In genomic region chr3:87082806-87083440, GRCh38 we compare ENCODE assay signal across 8 cellular contexts.
A peak's percentile ranks its signal among the peaks of the same experiment; 100 is the strongest.
DNase-seq lines count a peak whose midpoint lies in the region; ATAC-seq and TF ChIP-seq lines count a peak whose summit lies in the region.

No MANE protein-coding gene starts in this region.

- TF ChIP-seq CTCF in AG09319 (IDR thresholded peaks at IDR 0.05; ENCODE audit: low read depth, low read length) (peak; percentile 67), colonic mucosa (IDR thresholded peaks at IDR 0.05) (no peak), lung (IDR thresholded peaks at IDR 0.05; ENCODE audit: control extremely low read depth, extremely low read depth) (peak; percentile 4)

- WGBS in lung, 2 donors, result 39 to 46% methylated on average over 6 of the region's 6 CpGs

- H3K36me3 ChIP-seq in colonic mucosa, result no peaks in the 10 kb centered on the region
- H3K36me3 ChIP-seq in lung (ENCODE audit: control insufficient read depth in 2 of 2, insufficient read depth in 2 of 2, low read length in 2 of 2), result no peaks in the 10 kb centered on the region

- DNase-seq in AG09319 (ENCODE audit: extremely low read depth, low read depth) (no peak), NCI-H748 treated with DMSO at 0.1 percent for 48 hours (lab: John Stamatoyannopoulos, UW) (peak; percentile 20), colonic mucosa (peak; percentile 31), lung (ENCODE audit: low spot score) (no peak)
- no peak for DNase-seq in activated CD4-positive, CD25-positive, alpha-beta regulatory T cell (lab: John Stamatoyannopoulos, UW)
- DNase-seq in activated CD8-positive, alpha-beta memory T cell treated with anti-CD3 and anti-CD28 coated beads, Interleukin-2, amount 50 U/mL, for 4 hours, result no peak

- H3K4me3 ChIP-seq in colonic mucosa, result no peak overlapping the region
- no peak overlapping the region for H3K4me3 ChIP-seq in lung

- no peak overlapping the region for H3K9ac ChIP-seq in colonic mucosa (ENCODE audit: low read depth in 2 of 2, low read length in 2 of 2)

- H3K27ac ChIP-seq in colonic mucosa (no peak overlapping the region), lung (ENCODE audit: low read depth in 1 of 2, low read length in 1 of 2) (no peak overlapping the region)

- H3K4me1 ChIP-seq in colonic mucosa (no peaks in the 10 kb centered on the region), lung (ENCODE audit: control insufficient read depth in 2 of 2, insufficient read depth in 2 of 2, low read length in 2 of 2) (no peaks in the 10 kb centered on the region)

- ATAC-seq in GM18858 (IDR thresholded peaks at IDR 0.05; ENCODE audit: unreplicated experiment) (peak; percentile 90), HG03354 (IDR thresholded peaks at IDR 0.05; ENCODE audit: poor library complexity, severe bottlenecking, unreplicated experiment) (peak; percentile 70), lung (ENCODE audit: insufficient read depth, low FRiP score) (peak; percentile 73)

- H3K27me3 ChIP-seq in colonic mucosa, result no peaks in the 10 kb centered on the region
- H3K27me3 ChIP-seq in lung (ENCODE audit: control insufficient read depth, insufficient read depth), result no peaks in the 10 kb centered on the region

- no peaks in the 10 kb centered on the region for H3K9me3 ChIP-seq in colonic mucosa
- H3K9me3 ChIP-seq in lung (ENCODE audit: control insufficient read depth in 2 of 2, insufficient read depth in 1 of 2, low read length in 1 of 2), result no peaks in the 10 kb centered on the region

- intact Hi-C loops in colonic mucosa (cut with DNase I), result loop anchor here (5.0 kb wide), 1 partner anchor 111 kb away; no protein-coding TSS in a partner anchor

Comparison
In these comparisons a context has a peak if more than half of its experiments do, and no peak if none do; other contexts are left out.
1. DNase-seq: peak in NCI-H748 treated with DMSO at 0.1 percent for 48 hours (single experiment) and colonic mucosa (single experiment); none in AG09319 (single experiment), lung (single experiment), activated CD4-positive, CD25-positive, alpha-beta regulatory T cell (0 of 4) and activated CD8-positive, alpha-beta memory T cell treated with anti-CD3 and anti-CD28 coated beads, Interleukin-2, amount 50 U/mL, for 4 hours (single experiment).
2. Peak in every context shown above with its lines, with median percentiles within 50 percentile points of each other: ATAC-seq.